ENCODE assay signal across 8 cellular contexts in the genomic region with DNA sequence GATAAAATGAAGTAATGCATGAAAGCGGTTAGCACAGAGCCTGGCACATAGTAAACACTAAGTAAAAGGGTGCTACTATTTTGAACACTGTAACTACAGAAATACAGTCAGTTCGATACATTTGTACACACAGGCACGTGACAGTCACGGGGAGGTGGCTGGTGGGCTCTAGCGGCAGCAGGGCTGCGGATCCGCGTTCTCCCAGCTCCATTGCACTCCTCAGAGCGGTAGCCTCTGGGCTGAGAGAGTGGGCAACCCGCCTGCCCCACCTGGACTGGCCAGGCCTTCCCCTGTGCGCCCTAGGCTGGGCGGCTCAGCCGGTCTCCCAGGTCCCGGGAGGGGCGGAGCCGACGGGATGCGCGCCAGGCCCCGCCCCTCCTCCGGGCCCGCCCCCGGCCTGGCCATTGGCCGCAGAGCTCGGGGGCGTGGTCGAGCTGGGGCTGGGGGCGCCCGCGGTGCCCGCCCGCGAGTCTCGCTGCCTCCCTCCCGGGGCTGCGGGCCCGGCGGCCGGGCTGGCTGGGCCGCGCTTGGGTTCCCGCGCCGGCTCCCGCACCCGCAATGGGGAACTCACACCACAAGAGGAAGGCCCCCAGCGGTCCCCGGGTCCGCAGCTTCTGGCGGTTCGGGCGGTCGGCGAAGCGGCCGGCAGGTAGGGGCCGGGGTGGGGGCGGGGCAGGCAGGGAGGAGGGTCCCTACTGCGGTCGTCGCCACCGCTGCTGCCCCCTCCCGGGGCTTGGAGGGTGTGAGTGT. TPM values are rescaled to one million over a fixed set of nuclear protein-coding genes. Genes with fewer than 3 reads are reported as not detected.
DNase-seq lines count a peak whose midpoint lies in the region; ATAC-seq and TF ChIP-seq lines count a peak whose summit lies in the region.

No MANE protein-coding gene starts in this region.

- H3K27ac ChIP-seq in neural progenitor cell (no peak overlapping the region), substantia nigra (ENCODE audit: low read depth, low read length, poor library complexity, severe bottlenecking) (no peak overlapping the region)

- H3K79me2 ChIP-seq in neural progenitor cell (ENCODE audit: low read depth), result peaks cover 46% of the 10 kb centered on the region

- H3K4me3 Mint-ChIP-seq in neural progenitor cell, result peak overlapping the region; percentile 96

- H3F3A ChIP-seq in neural progenitor cell (ENCODE audit: low read depth), result peaks cover 37% of the 10 kb centered on the region

- no peaks in the 10 kb centered on the region for H3K9me3 ChIP-seq in neural progenitor cell (ENCODE audit: low read depth)

- ATAC-seq in HG03432 (IDR thresholded peaks at IDR 0.05; ENCODE audit: unreplicated experiment) (peak; percentile 72), HG03159 (IDR thresholded peaks at IDR 0.05; ENCODE audit: unreplicated experiment) (no peak)

- H3K4me3 ChIP-seq in GM08714 (ENCODE audit: low read length), result peak overlapping the region; percentile 44; the same call in 1 of the 2 replicates
- peak overlapping the region; percentile 64 for H3K4me3 ChIP-seq in fibroblast of villous mesenchyme (ENCODE audit: low read depth, low read length)
- H3K4me3 ChIP-seq in neural progenitor cell, result peak overlapping the region; percentile 82

- peaks cover 35% of the 10 kb centered on the region for H4K20me1 ChIP-seq in neural progenitor cell (ENCODE audit: low read depth)

- no peak overlapping the region for H3K27ac Mint-ChIP-seq in neural progenitor cell

- no peaks in the 10 kb centered on the region for H3K9me3 Mint-ChIP-seq in neural progenitor cell

- peak overlapping the region; percentile 7 for H3K9ac ChIP-seq in neural progenitor cell

- DNase-seq in RPMI8226 (peak; percentile 84), fibroblast of villous mesenchyme (ENCODE audit: low read depth) (peak; percentile 56), neural progenitor cell (ENCODE audit: low spot score) (peak; percentile 98), substantia nigra (lab: John Stamatoyannopoulos, UW) (peak in 36 of 49 donors; percentile 4 to 83 (median 29))
- peak; percentile 88 for DNase-seq in activated effector memory CD4-positive, alpha-beta T cell treated with anti-CD3 and anti-CD28 coated beads, Interleukin-2, amount 50 U/mL, for 16 hours

- no peaks in the 10 kb centered on the region for H3K36me3 Mint-ChIP-seq in neural progenitor cell

- no peaks in the 10 kb centered on the region for H3K27me3 Mint-ChIP-seq in neural progenitor cell (ENCODE audit: insufficient read depth, low read depth)

- H2AFZ ChIP-seq in neural progenitor cell (replicated peaks), result no peak overlapping the region

- no peaks in the 10 kb centered on the region for H3K27me3 ChIP-seq in neural progenitor cell

- H3K4me2 ChIP-seq in neural progenitor cell, result peak overlapping the region; percentile 90

- no peaks in the 10 kb centered on the region for H3K36me3 ChIP-seq in neural progenitor cell

- H3K4me1 Mint-ChIP-seq in neural progenitor cell, result peaks cover 32% of the 10 kb centered on the region

- no peak for TF ChIP-seq CTCF in fibroblast of villous mesenchyme (IDR thresholded peaks at IDR 0.05; ENCODE audit: insufficient read depth, low read depth, low read length)
- no peak for TF ChIP-seq CTCF in neural progenitor cell (IDR thresholded peaks at IDR 0.05)

- peaks cover 15% of the 10 kb centered on the region for H3K4me1 ChIP-seq in neural progenitor cell

RNA-seq across cellular contexts. Expression of gene SYNC, which starts 51.1 kb away (rescaled TPM):
- 56.0 and 72.5 TPM in 2 replicates for total RNA-seq in fibroblast of villous mesenchyme
- not detected in 2 replicates for total RNA-seq in neural progenitor cell (ENCODE audit: low replicate concordance)

Comparison
In these comparisons a context has a peak if more than half of its experiments do, and no peak if none do; other contexts are left out.
1. DNase-seq: peak in every context shown above with its lines; median percentile 98 in neural progenitor cell; 88 in activated effector memory CD4-positive, alpha-beta T cell treated with anti-CD3 and anti-CD28 coated beads, Interleukin-2, amount 50 U/mL, for 16 hours; 84 in RPMI8226; 56 in fibroblast of villous mesenchyme; 29 in substantia nigra.
2. RNA of gene SYNC, which starts 51.1 kb away (total RNA-seq): 56.0 to 72.5 TPM in fibroblast of villous mesenchyme; not detected in neural progenitor cell; every median in the first group is over 10 times any median in the second.
3. Peak in every context shown above with its lines, with median percentiles within 50 percentile points of each other: H3K4me3 ChIP-seq.